In genomic region chr10:4111593-4111992, GRCh38 we compare ENCODE assay signal across 29 cellular contexts.
DNase-seq lines count a peak whose midpoint lies in the region; ATAC-seq and TF ChIP-seq lines count a peak whose summit lies in the region.
"Had no signal": no experiment of that assay in that cellular context is flagged by ENCODE, and none has a peak within 500 bp of the region (broad histone marks: within the 10 kb centered on the region; RNA-seq: fewer than 3 reads in every experiment).

No MANE protein-coding gene starts in this region.

- peaks cover 16% of the 10 kb centered on the region for H3F3A ChIP-seq in SK-N-SH (replicated peaks; ENCODE audit: insufficient read depth)

- H3K9me2 ChIP-seq in SK-N-SH: no peaks in the 10 kb centered on the region

- H3K9me3 Mint-ChIP-seq in chondrocyte (ENCODE audit: low read depth): peaks cover 17% of the 10 kb centered on the region
- H3K9me3 Mint-ChIP-seq: stimulated activated memory B cell treated with anti-CD40 and anti-IgM and Interleukin-4, amounts not matched to agents 10 μg/mL and 1 μg/mL and 100 μg/mL, for 72 hours had no signal

- H3K36me3 Mint-ChIP-seq in chondrocyte (ENCODE audit: low read depth): no peaks in the 10 kb centered on the region
- H3K36me3 Mint-ChIP-seq: CD14-positive monocyte had no signal

- H3K4me2 ChIP-seq in SK-N-SH: no peak overlapping the region
- H3K4me2 ChIP-seq: PC-9 had no signal

- DNase-seq in SK-N-SH (no peak), chondrocyte (ENCODE audit: low spot score) (no peak), hepatic stellate cell (ENCODE audit: low spot score) (peak; percentile 25), stromal cell of bone marrow (ENCODE audit: low read depth) (peak; percentile 66), iPS-NIHi11 (ENCODE audit: low spot score) (no peak), NCI-H524 (lab: John Stamatoyannopoulos, UW) (no peak)
- DNase-seq: activated CD4-positive, alpha-beta T cell treated with anti-CD3 and anti-CD28 coated beads, Interleukin-2, amount 50 U/mL, for 48 hours; activated CD4-positive, CD25-positive, alpha-beta regulatory T cell treated with anti-CD3 and anti-CD28 coated beads, Interleukin-2, amount 50 U/mL, for 72 hours; activated gamma-delta T cell treated with Interleukin-2 at 50 U/mL for 16 hours; activated T-cell treated with anti-CD3 and anti-CD28 coated beads, Interleukin-2, amount 50 U/mL, for 48 hours; body of pancreas; Caco-2; cerebellar nuclear complex; DMS53; dorsolateral prefrontal cortex; naive B cell; NCI-H1105; NCI-H187 treated with DMSO at 0.1 percent for 48 hours; NCI-H526 treated with DMSO at 0.1 percent for 48 hours; PC-9; substantia nigra had no signal

- H3K4me3 Mint-ChIP-seq in chondrocyte (ENCODE audit: unreplicated experiment): no peak overlapping the region
- H3K4me3 Mint-ChIP-seq: CD14-positive monocyte; naive B cell; stimulated activated memory B cell treated with anti-CD40 and anti-IgM and Interleukin-4, amounts not matched to agents 10 μg/mL and 1 μg/mL and 100 μg/mL, for 72 hours; type B pancreatic cell had no signal

- H3K27ac Mint-ChIP-seq in chondrocyte (ENCODE audit: unreplicated experiment): peak overlapping the region; percentile 45
- H3K27ac Mint-ChIP-seq: CD14-positive monocyte; naive B cell; stimulated activated memory B cell treated with anti-CD40 and anti-IgM and Interleukin-4, amounts not matched to agents 10 μg/mL and 1 μg/mL and 100 μg/mL, for 72 hours; type B pancreatic cell had no signal

- H3K9ac ChIP-seq in SK-N-SH: no peak overlapping the region

- no peaks in the 10 kb centered on the region for H3K79me2 ChIP-seq in SK-N-SH (ENCODE audit: insufficient read depth)

- no peaks in the 10 kb centered on the region for H3K27me3 Mint-ChIP-seq in chondrocyte (ENCODE audit: low read depth)
- H3K27me3 Mint-ChIP-seq: naive B cell; stimulated activated memory B cell treated with anti-CD40 and anti-IgM and Interleukin-4, amounts not matched to agents 10 μg/mL and 1 μg/mL and 100 μg/mL, for 72 hours; type B pancreatic cell had no signal

- POLR2A ChIA-PET in SK-N-SH (lab: Yijun Ruan, JAX): no interaction called here

- TF ChIP-seq EP300 in SK-N-SH (IDR thresholded peaks at IDR 0.05; ENCODE audit: borderline replicate concordance in 1 of 2, low read depth in 1 of 2, low read length in 1 of 2): peak in 1 of 2 experiments; percentile 44; a peak in 1 of 4 replicates

- no peaks in the 10 kb centered on the region for H3K27me3 ChIP-seq in SK-N-SH (ENCODE audit: insufficient read depth)
- H3K27me3 ChIP-seq: body of pancreas, dorsolateral prefrontal cortex had no signal

- H3K27ac ChIP-seq in SK-N-SH (ENCODE audit: low read depth in 2 of 2, low read length in 1 of 2): peak overlapping the region in 1 of 2 experiments; percentile 61; a peak in 1 of 4 replicates
- H3K27ac ChIP-seq: 22Rv1, body of pancreas, dorsolateral prefrontal cortex, PC-9, prostate gland had no signal

- H3K9me3 ChIP-seq in SK-N-SH: no peaks in the 10 kb centered on the region
- H3K9me3 ChIP-seq: body of pancreas, prostate gland had no signal

- peaks cover 27% of the 10 kb centered on the region for H3K4me1 Mint-ChIP-seq in chondrocyte (ENCODE audit: low read depth)

- peaks cover 0 to 17% of the 10 kb centered on the region in 2 experiments; a peak in 2 of 4 replicates for H3K4me1 ChIP-seq in SK-N-SH (ENCODE audit: control insufficient read depth in 1 of 2, insufficient read depth in 2 of 2, low read depth in 1 of 2, low read length in 1 of 2)
- H3K4me1 ChIP-seq: body of pancreas, Caco-2, prostate gland had no signal

- ATAC-seq in SK-N-SH treated with all-trans-retinoic acid at 6 μM for 48 hours (no peak), HG03139 (IDR thresholded peaks at IDR 0.05; ENCODE audit: unreplicated experiment) (no peak)
- ATAC-seq: body of pancreas; Right ventricle myocardium inferior; stimulated activated memory B cell treated with anti-CD40 and anti-IgM and Interleukin-4, amounts not matched to agents 10 μg/mL and 1 μg/mL and 100 μg/mL, for 72 hours had no signal

- no peak for TF ChIP-seq RAD21 in SK-N-SH (IDR thresholded peaks at IDR 0.05; ENCODE audit: low read length)

- CTCF ChIA-PET in SK-N-SH (lab: Yijun Ruan, JAX): interaction anchor here (0.6 to 0.9 kb wide), 2 partner anchors 12 to 103 kb away, joined by 3 read pairs; no protein-coding TSS in a partner anchor

- TF ChIP-seq CTCF in SK-N-SH (IDR thresholded peaks at IDR 0.05) (no peak), chondrocyte (IDR thresholded peaks at IDR 0.05) (no peak)

- H2AFZ ChIP-seq in SK-N-SH (ENCODE audit: low read depth): no peak overlapping the region
- H2AFZ ChIP-seq: PC-9 had no signal

- no peak overlapping the region for H3K4me3 ChIP-seq in SK-N-SH (ENCODE audit: low read depth in 2 of 2, low read length in 1 of 2)
- H3K4me3 ChIP-seq: body of pancreas, dorsolateral prefrontal cortex, PC-9, prostate gland had no signal

- no peaks in the 10 kb centered on the region for H3K36me3 ChIP-seq in SK-N-SH (replicated peaks in 1 of 2; ENCODE audit: control insufficient read depth in 1 of 2, insufficient read depth in 2 of 2, low read length in 1 of 2)
- H3K36me3 ChIP-seq: prostate gland had no signal

- H4K20me1 ChIP-seq in SK-N-SH (ENCODE audit: insufficient read depth): no peaks in the 10 kb centered on the region

TF ChIP-seq in SK-N-SH, 30 proteins besides CTCF, POLR2A, EP300 and RAD21 (continues in another document):
- TF ChIP-seq TAF1 (IDR thresholded peaks at IDR 0.05; ENCODE audit: borderline replicate concordance, low read depth, low read length) (no peak), PBX3 (IDR thresholded peaks at IDR 0.05) (peak; percentile 88), FOSL2 (IDR thresholded peaks at IDR 0.05; ENCODE audit: borderline replicate concordance, low read depth) (no peak), FOXJ3 (CRISPR knock-in tag; IDR thresholded peaks at IDR 0.05) (no peak), MXI1 (IDR thresholded peaks at IDR 0.05; ENCODE audit: low read depth, low read length) (no peak), ELF1 (IDR thresholded peaks at IDR 0.05) (no peak), ZBTB33 (IDR thresholded peaks at IDR 0.05; ENCODE audit: borderline replicate concordance, low read depth) (no peak), TCF12 (IDR thresholded peaks at IDR 0.05) (peak; percentile 64)

TF ChIP-seq in SK-N-SH treated with all-trans-retinoic acid at 6 μM for 48 hours, 23 proteins besides CTCF, POLR2A, EP300 and RAD21:
- TF ChIP-seq RARB (CRISPR knock-in tag; IDR thresholded peaks at IDR 0.05): no peak
- TF ChIP-seq CSRNP3 (CRISPR knock-in tag; IDR thresholded peaks at IDR 0.05): no peak

Comparison
In these comparisons a context has a peak if more than half of its experiments do, and no peak if none do; other contexts are left out.
1. DNase-seq: peak in hepatic stellate cell (single experiment) and stromal cell of bone marrow (single experiment); none in SK-N-SH (single experiment), chondrocyte (single experiment), iPS-NIHi11 (single experiment) and NCI-H524 (0 of 2).